Comparison of ENCODE assay signal across 29 cellular contexts in the genomic region with DNA sequence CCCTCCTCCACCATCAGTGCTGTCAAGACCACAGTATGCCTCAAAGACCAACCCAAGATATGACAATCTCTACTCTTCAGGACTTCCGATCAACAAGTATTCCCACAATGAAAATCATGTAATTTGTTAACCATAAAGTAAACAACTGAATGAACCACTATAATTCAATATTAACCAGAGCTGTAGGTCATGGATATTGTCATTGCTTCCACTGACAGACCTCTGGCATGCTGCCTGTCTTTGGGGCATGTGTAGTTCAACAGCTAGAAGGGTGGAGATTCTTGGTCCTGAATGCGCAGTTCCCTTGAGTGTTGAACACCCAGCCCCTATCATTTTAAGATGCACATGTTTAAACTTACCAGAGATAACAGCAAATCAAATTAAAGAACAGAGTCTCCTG.
"Had no signal": no experiment of that assay in that cellular context is flagged by ENCODE, and none has a peak within 500 bp of the region (broad histone marks: within the 10 kb centered on the region; RNA-seq: fewer than 3 reads in every experiment).

No MANE protein-coding gene starts in this region.

- H3K36me3 ChIP-seq: ascending aorta, cardiac muscle cell had no signal

- H3K27me3 ChIP-seq: ascending aorta, cardiac muscle cell had no signal

- H3K4me1 ChIP-seq: ascending aorta had no signal

- DNase-seq: activated B cell treated with CpG ODN at 0.5 μM for 24 hours; activated CD4-positive, alpha-beta memory T cell treated with anti-CD3 and anti-CD28 coated beads, Interleukin-2, amount 10 ng/mL, durations not matched to agents 7 days and 5 days; activated CD4-positive, alpha-beta T cell treated with anti-CD3 and anti-CD28 coated beads for 4 hours; activated CD4-positive, alpha-beta T cell treated with anti-CD3 and anti-CD28 coated beads, Interleukin-2, amount 10 ng/mL, durations not matched to agents 7 days and 5 days; activated CD4-positive, alpha-beta T cell treated with anti-CD3 and anti-CD28 coated beads, Interleukin-2, amount 50 U/mL, for 48 hours; activated CD4-positive, CD25-positive, alpha-beta regulatory T cell treated with anti-CD3 and anti-CD28 coated beads, Interleukin-2, amount 50 U/mL, for 72 hours; activated CD8-positive, alpha-beta memory T cell treated with anti-CD3 and anti-CD28 coated beads for 24 hours; activated CD8-positive, alpha-beta memory T cell treated with anti-CD3 and anti-CD28 coated beads, Interleukin-2, amount 10 ng/mL, durations not matched to agents 7 days and 5 days; activated CD8-positive, alpha-beta memory T cell treated with anti-CD3 and anti-CD28 coated beads, Interleukin-2, amount 50 U/mL, for 48 hours; activated CD8-positive, alpha-beta T cell treated with anti-CD3 and anti-CD28 coated beads, Interleukin-2, amount 10 ng/mL, durations not matched to agents 7 days and 5 days; activated effector memory CD4-positive, alpha-beta T cell treated with Interleukin-2 at 50 U/mL for 16 hours; activated gamma-delta T cell; activated naive CD4-positive, alpha-beta T cell treated with anti-CD3 and anti-CD28 coated beads, Interleukin-2, amount 10 ng/mL, durations not matched to agents 7 days and 5 days; activated naive CD4-positive, alpha-beta T cell treated with Interleukin-2 at 50 U/mL for 16 hours; activated naive CD8-positive, alpha-beta T cell treated with anti-CD3 and anti-CD28 coated beads, Interleukin-2, amount 10 ng/mL, durations not matched to agents 7 days and 5 days; activated naive CD8-positive, alpha-beta T cell treated with anti-CD3 and anti-CD28 coated beads, Interleukin-2, amount 50 U/mL, for 24 hours; activated T-cell treated with anti-CD3 and anti-CD28 coated beads, Interleukin-2, amount 50 U/mL, for 24 hours; activated T-cell treated with anti-CD3 and anti-CD28 coated beads, Interleukin-2, amount 50 U/mL, for 48 hours; amygdala; anterior cingulate cortex; caudate nucleus; cerebellar nuclear complex; T-helper 2 cell; T-helper 9 cell had no signal

- H3K27ac ChIP-seq: ascending aorta, cardiac muscle cell, VCaP had no signal

- H3K4me3 ChIP-seq: ascending aorta, cardiac muscle cell had no signal

- ATAC-seq: activated CD8-positive, alpha-beta memory T cell treated with anti-CD3 and anti-CD28 coated beads, Interleukin-2, amount 10 ng/mL, durations not matched to agents 7 days and 5 days; activated CD8-positive, alpha-beta T cell treated with anti-CD3 and anti-CD28 coated beads, Interleukin-2, amount 10 ng/mL, durations not matched to agents 7 days and 5 days; activated naive CD8-positive, alpha-beta T cell treated with anti-CD3 and anti-CD28 coated beads, Interleukin-2, amount 50 U/mL, for 24 hours had no signal

- FAIRE-seq: bronchial epithelial cell, TTC549 had no signal

- H3K9me3 ChIP-seq: ascending aorta had no signal
